ENCODE assay signal across 9 cellular contexts in genomic region chr1:210446479-210446878, GRCh38.
DNase-seq lines count a peak whose midpoint lies in the region; ATAC-seq, FAIRE-seq and TF ChIP-seq lines count a peak whose summit lies in the region.
"Had no signal": no experiment of that assay in that cellular context is flagged by ENCODE, and none has a peak within 500 bp of the region (broad histone marks: within the 10 kb centered on the region; RNA-seq: fewer than 3 reads in every experiment).

No MANE protein-coding gene starts in this region.

- no peak overlapping the region for H2AFZ ChIP-seq in HepG2 (ENCODE audit: low read length)

- no peak overlapping the region for H3K4me2 ChIP-seq in HepG2 (ENCODE audit: low read depth, low read length)
- H3K4me2 ChIP-seq: BLaER1 treated with 17β-estradiol and CSF1 and Interleukin-3, amounts not matched to agents 10 nM and 100 nM had no signal

- no TSS peak for BruUV-seq in HepG2 (replicated peaks; lab: Mats Ljungman, UMichigan)

- H3K4me3 ChIP-seq in HepG2 (replicated peaks in 1 of 3; ENCODE audit: insufficient read depth in 1 of 3, low read depth in 2 of 3, low read length in 3 of 3) (no peak overlapping the region), right lobe of liver (no peak overlapping the region), SJCRH30 (no peak overlapping the region), ascending aorta (no peak overlapping the region)
- H3K4me3 ChIP-seq: BLaER1 treated with 17β-estradiol and CSF1 and Interleukin-3, amounts not matched to agents 10 nM and 100 nM had no signal

- H3K79me2 ChIP-seq in HepG2 (ENCODE audit: insufficient read depth, low read length), result no peaks in the 10 kb centered on the region

- H3K4me3 Mint-ChIP-seq in activated naive CD4-positive, alpha-beta T cell treated with anti-CD3 and anti-CD28 coated beads, Interleukin-2, amount 50 U/mL, for 24 hours, result peak overlapping the region; percentile 47

- TF ChIP-seq CTCF in HepG2 (CRISPR knock-in tag; IDR thresholded peaks at IDR 0.05) (no peak), right lobe of liver (IDR thresholded peaks at IDR 0.05) (no peak), ascending aorta (IDR thresholded peaks at IDR 0.05) (no peak)

- TF ChIP-seq EP300 in HepG2 (IDR thresholded peaks at IDR 0.05; ENCODE audit: low read depth in 2 of 2, low read length in 2 of 2) (no peak), HepG2 (CRISPR knock-in tag; IDR thresholded peaks at IDR 0.05; ENCODE audit: borderline replicate concordance) (no peak)

- 49% methylated on average over 6 of the region's 9 CpGs for WGBS in HepG2 (ENCODE audit: low lambda C conversion rate)
- 61% methylated on average over 9 of the region's 9 CpGs for WGBS in right lobe of liver (ENCODE audit: insufficient coverage, low coverage, low lambda C conversion rate, missing lambda C conversion rate)

- H3K36me3 ChIP-seq in HepG2 (replicated peaks in 1 of 2; ENCODE audit: control insufficient read depth in 1 of 2, insufficient read depth in 2 of 2, low read length in 2 of 2) (no peaks in the 10 kb centered on the region), right lobe of liver (no peaks in the 10 kb centered on the region), SJCRH30 (no peaks in the 10 kb centered on the region), ascending aorta (no peaks in the 10 kb centered on the region)
- H3K36me3 ChIP-seq: BLaER1 treated with 17β-estradiol and CSF1 and Interleukin-3, amounts not matched to agents 10 nM and 100 nM had no signal

- no peak overlapping the region for H3K9ac ChIP-seq in HepG2 (ENCODE audit: insufficient read depth, low read depth, low read length)
- H3K9ac ChIP-seq: BLaER1 treated with 17β-estradiol and CSF1 and Interleukin-3, amounts not matched to agents 10 nM and 100 nM had no signal

- no peaks in the 10 kb centered on the region for H3K36me3 Mint-ChIP-seq in activated naive CD4-positive, alpha-beta T cell treated with anti-CD3 and anti-CD28 coated beads, Interleukin-2, amount 50 U/mL, for 24 hours

- H3K4me1 ChIP-seq in HepG2 (ENCODE audit: insufficient read depth, low read length) (no peaks in the 10 kb centered on the region), right lobe of liver (peaks cover 0 to 6% (median 0%) of the 10 kb centered on the region in 4 donors), SJCRH30 (peaks cover 40% of the 10 kb centered on the region), ascending aorta (no peaks in the 10 kb centered on the region)

- CTCF ChIA-PET in HepG2 (lab: Yijun Ruan, JAX; ENCODE audit: low intra/inter-chr PET ratio, low total read pairs), result no interaction called here

- peak; percentile 52; the same call in 1 of the 3 replicates for ATAC-seq in HepG2
- ATAC-seq in right lobe of liver, result no peak
- ATAC-seq in GM18907 (IDR thresholded peaks at IDR 0.05; ENCODE audit: unreplicated experiment), result no peak
- ATAC-seq in HG02678 (IDR thresholded peaks at IDR 0.05; ENCODE audit: unreplicated experiment), result no peak

- H3K4me1 Mint-ChIP-seq in activated naive CD4-positive, alpha-beta T cell treated with anti-CD3 and anti-CD28 coated beads, Interleukin-2, amount 50 U/mL, for 24 hours, result peaks cover 26% of the 10 kb centered on the region

- no peaks in the 10 kb centered on the region for H4K20me1 ChIP-seq in HepG2 (ENCODE audit: insufficient read depth, low read length)
- H4K20me1 ChIP-seq: BLaER1 treated with 17β-estradiol and CSF1 and Interleukin-3, amounts not matched to agents 10 nM and 100 nM had no signal

- in situ Hi-C loops in HepG2 (cut with HindIII; ENCODE audit: extremely low pct_ligation_motif_present, low pct_unique_long_range_greater_than_20kb), result no loop called here

- TF ChIP-seq RAD21 in HepG2 (CRISPR knock-in tag; IDR thresholded peaks at IDR 0.05), result no peak

- DNase-seq in HepG2 (ENCODE audit: low spot score), result no peak
- DNase-seq in right lobe of liver, result no peak
- DNase-seq in SJCRH30, result peak; percentile 91 to 92
- peak; percentile 84 to 89 for DNase-seq in stimulated activated CD4-positive, alpha-beta T cell treated with anti-CD3 and anti-CD28 coated beads, Interleukin-15, amount 100 ng/mL, for 48 hours (ENCODE audit: low read depth in 2 of 2)
- DNase-seq in ascending aorta (ENCODE audit: low spot score in 2 of 2), result no peak

- intact Hi-C loops in HepG2 (cut with micrococcal nuclease; ENCODE audit: unreplicated experiment), result loop anchor here (5.0 kb wide), 1 partner anchor 1031 kb away; no protein-coding TSS in a partner anchor
- intact Hi-C loops in right lobe of liver (cut with DNase I), result no loop called here
- intact Hi-C loops in ascending aorta (cut with DNase I), result no loop called here

- no peaks in the 10 kb centered on the region for H3K27me3 ChIP-seq in HepG2 (ENCODE audit: control insufficient read depth in 1 of 2, insufficient read depth in 2 of 2, low read length in 2 of 2)
- H3K27me3 ChIP-seq in right lobe of liver, result no peaks in the 10 kb centered on the region
- H3K27me3 ChIP-seq in SJCRH30, result no peaks in the 10 kb centered on the region
- no peaks in the 10 kb centered on the region for H3K27me3 ChIP-seq in ascending aorta
- H3K27me3 ChIP-seq: BLaER1 treated with 17β-estradiol and CSF1 and Interleukin-3, amounts not matched to agents 10 nM and 100 nM had no signal

- no peak for FAIRE-seq in HepG2 (lab: Jason Lieb, UNC)

- TF ChIP-seq POLR2A in HepG2 (IDR thresholded peaks at IDR 0.05; ENCODE audit: insufficient read depth in 1 of 2, low read depth in 2 of 2, low read length in 2 of 2) (no peak), right lobe of liver (IDR thresholded peaks at IDR 0.05) (no peak)

- H3K27ac ChIP-seq in HepG2 (ENCODE audit: extremely low read length, insufficient read depth, low read length) (no peak overlapping the region), right lobe of liver (no peak overlapping the region), SJCRH30 (peak overlapping the region; percentile 73), ascending aorta (no peak overlapping the region)
- H3K27ac ChIP-seq: BLaER1 treated with 17β-estradiol and CSF1 and Interleukin-3, amounts not matched to agents 10 nM and 100 nM had no signal

- peak overlapping the region; percentile 79 for H3K27ac Mint-ChIP-seq in activated naive CD4-positive, alpha-beta T cell treated with anti-CD3 and anti-CD28 coated beads, Interleukin-2, amount 50 U/mL, for 24 hours

- no peaks in the 10 kb centered on the region for H3K9me3 ChIP-seq in HepG2 (ENCODE audit: low read length)
- no peaks in the 10 kb centered on the region for H3K9me3 ChIP-seq in right lobe of liver
- no peaks in the 10 kb centered on the region for H3K9me3 ChIP-seq in SJCRH30 (replicated peaks)
- no peaks in the 10 kb centered on the region for H3K9me3 ChIP-seq in ascending aorta
- H3K9me3 ChIP-seq: BLaER1 treated with 17β-estradiol and CSF1 and Interleukin-3, amounts not matched to agents 10 nM and 100 nM had no signal

- no peaks in the 10 kb centered on the region for H3K9me3 Mint-ChIP-seq in activated naive CD4-positive, alpha-beta T cell treated with anti-CD3 and anti-CD28 coated beads, Interleukin-2, amount 50 U/mL, for 24 hours

- H3K27me3 Mint-ChIP-seq in activated naive CD4-positive, alpha-beta T cell treated with anti-CD3 and anti-CD28 coated beads, Interleukin-2, amount 50 U/mL, for 24 hours, result no peaks in the 10 kb centered on the region

- POLR2A ChIA-PET in HepG2 (lab: Yijun Ruan, JAX), result no interaction called here

TF ChIP-seq in HepG2, 621 proteins besides CTCF, POLR2A, EP300 and RAD21:
- TF ChIP-seq FOSL2 (CRISPR knock-in tag; IDR thresholded peaks at IDR 0.05) (peak; percentile 55), USF2 (IDR thresholded peaks at IDR 0.05; ENCODE audit: low read depth, low read length) (0 out of 2 replicates have a peak, but pooled peaks have one; percentile 28), USF2 (CRISPR knock-in tag; IDR thresholded peaks at IDR 0.05; ENCODE audit: borderline replicate concordance) (no peak; the same call in 1 of the 2 replicates), TP53 (CRISPR knock-in tag; conservative IDR thresholded peaks at IDR 0.05) (no peak), CSRNP2 (CRISPR knock-in tag; conservative IDR thresholded peaks at IDR 0.05; ENCODE audit: low read depth) (no peak)

Comparison
In these comparisons a context has a peak if more than half of its experiments do, and no peak if none do; other contexts are left out.
1. DNase-seq: peak in SJCRH30 (2 of 2) and stimulated activated CD4-positive, alpha-beta T cell treated with anti-CD3 and anti-CD28 coated beads, Interleukin-15, amount 100 ng/mL, for 48 hours (2 of 2); none in HepG2 (single experiment), right lobe of liver (0 of 3) and ascending aorta (0 of 2).